In the genomic region with DNA sequence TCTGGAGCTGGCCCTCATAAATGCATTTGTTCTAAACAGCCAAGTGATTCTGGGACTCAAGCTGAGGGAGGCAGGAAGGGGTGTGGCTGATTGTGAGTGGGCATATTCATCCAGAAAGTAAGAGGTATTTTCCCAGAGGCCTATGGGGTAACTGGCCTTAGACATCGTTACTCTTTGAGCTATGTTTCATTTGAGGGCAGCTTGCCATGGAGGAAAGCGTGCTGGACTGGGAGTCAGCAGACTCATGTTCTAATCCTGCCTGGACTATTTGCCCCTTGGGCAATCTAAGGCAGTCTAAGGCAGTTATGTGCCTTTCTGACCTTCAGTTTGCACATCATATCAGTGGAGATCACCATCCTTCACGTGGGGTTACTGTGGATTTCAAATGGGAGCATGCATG, we compare ENCODE assay signal across 13 cellular contexts.
DNase-seq lines count a peak whose midpoint lies in the region; ATAC-seq and TF ChIP-seq lines count a peak whose summit lies in the region.
"Had no signal": no experiment of that assay in that cellular context is flagged by ENCODE, and none has a peak within 500 bp of the region (broad histone marks: within the 10 kb centered on the region; RNA-seq: fewer than 3 reads in every experiment).

No MANE protein-coding gene starts in this region.

- H3K27me3 ChIP-seq in effector memory CD4-positive, alpha-beta T cell (replicated peaks; ENCODE audit: control insufficient read depth, insufficient read depth, low read length, poor library complexity, severe bottlenecking) = no peaks in the 10 kb centered on the region

- no peaks in the 10 kb centered on the region for H3K36me3 Mint-ChIP-seq in stimulated activated effector memory CD8-positive, alpha-beta T cell treated with anti-CD3 and anti-CD28 coated beads, Interleukin-12 subunit alpha, Interleukin-12 subunit beta, amount 100 ng/mL, for 72 hours
- H3K36me3 Mint-ChIP-seq: activated naive CD8-positive, alpha-beta T cell treated with anti-CD3 and anti-CD28 coated beads for 36 hours; naive thymus-derived CD8-positive, alpha-beta T cell; T-cell had no signal

- H3K27ac ChIP-seq in effector memory CD4-positive, alpha-beta T cell (ENCODE audit: insufficient read depth, low read length, poor library complexity, severe bottlenecking) = no peak overlapping the region

- no peak overlapping the region for H3K4me3 ChIP-seq in fibroblast of the aortic adventitia (ENCODE audit: low read depth, low read length)
- no peak overlapping the region for H3K4me3 ChIP-seq in effector memory CD4-positive, alpha-beta T cell (ENCODE audit: insufficient read depth, low read depth, low read length, poor library complexity, severe bottlenecking)

- peak; percentile 79 for ATAC-seq in GM19463 (IDR thresholded peaks at IDR 0.05; ENCODE audit: unreplicated experiment)
- ATAC-seq in stimulated activated effector memory CD8-positive, alpha-beta T cell treated with anti-CD3 and anti-CD28 coated beads, Interleukin-12 subunit alpha, Interleukin-12 subunit beta, amount 100 ng/mL, for 72 hours = peak; percentile 23
- ATAC-seq: naive thymus-derived CD8-positive, alpha-beta T cell; T-cell had no signal

- no peak overlapping the region for H3K4me3 Mint-ChIP-seq in stimulated activated effector memory CD8-positive, alpha-beta T cell treated with anti-CD3 and anti-CD28 coated beads, Interleukin-12 subunit alpha, Interleukin-12 subunit beta, amount 100 ng/mL, for 72 hours
- H3K4me3 Mint-ChIP-seq: activated naive CD8-positive, alpha-beta T cell treated with anti-CD3 and anti-CD28 coated beads for 36 hours; endodermal cell; naive thymus-derived CD8-positive, alpha-beta T cell; T-cell had no signal

- no peaks in the 10 kb centered on the region for H3K9me3 ChIP-seq in effector memory CD4-positive, alpha-beta T cell (ENCODE audit: control insufficient read depth, low read length)

- no peaks in the 10 kb centered on the region for H3K36me3 ChIP-seq in effector memory CD4-positive, alpha-beta T cell (ENCODE audit: control insufficient read depth, insufficient read depth, low read length)

- DNase-seq in RPMI7951 (ENCODE audit: low read depth) = peak; percentile 41
- DNase-seq in fibroblast of the aortic adventitia (ENCODE audit: low read depth) = peak; percentile 82
- no peak for DNase-seq in stimulated activated effector memory CD8-positive, alpha-beta T cell treated with anti-CD3 and anti-CD28 coated beads, Interleukin-12 subunit alpha, Interleukin-12 subunit beta, amount 100 ng/mL, for 72 hours (ENCODE audit: low spot score in 2 of 2)
- no peak for DNase-seq in NCI-H1436 (lab: John Stamatoyannopoulos, UW)
- DNase-seq in middle frontal gyrus (ENCODE audit: extremely low spot score, low spot score) = no peak
- no peak for DNase-seq in effector memory CD4-positive, alpha-beta T cell
- DNase-seq in cerebellum (ENCODE audit: low spot score) = no peak
- DNase-seq: activated naive CD8-positive, alpha-beta T cell treated with anti-CD3 and anti-CD28 coated beads for 36 hours; endodermal cell; naive thymus-derived CD8-positive, alpha-beta T cell; NCI-H1436 treated with DMSO at 0.1 percent for 48 hours; T-cell had no signal

- no peaks in the 10 kb centered on the region for H3K9me3 Mint-ChIP-seq in stimulated activated effector memory CD8-positive, alpha-beta T cell treated with anti-CD3 and anti-CD28 coated beads, Interleukin-12 subunit alpha, Interleukin-12 subunit beta, amount 100 ng/mL, for 72 hours
- H3K9me3 Mint-ChIP-seq: activated naive CD8-positive, alpha-beta T cell treated with anti-CD3 and anti-CD28 coated beads for 36 hours; endodermal cell; T-cell had no signal

- H3K4me1 Mint-ChIP-seq in stimulated activated effector memory CD8-positive, alpha-beta T cell treated with anti-CD3 and anti-CD28 coated beads, Interleukin-12 subunit alpha, Interleukin-12 subunit beta, amount 100 ng/mL, for 72 hours = no peaks in the 10 kb centered on the region
- H3K4me1 Mint-ChIP-seq: activated naive CD8-positive, alpha-beta T cell treated with anti-CD3 and anti-CD28 coated beads for 36 hours; endodermal cell; naive thymus-derived CD8-positive, alpha-beta T cell; T-cell had no signal

- no peak overlapping the region for H3K27ac Mint-ChIP-seq in stimulated activated effector memory CD8-positive, alpha-beta T cell treated with anti-CD3 and anti-CD28 coated beads, Interleukin-12 subunit alpha, Interleukin-12 subunit beta, amount 100 ng/mL, for 72 hours
- H3K27ac Mint-ChIP-seq: activated naive CD8-positive, alpha-beta T cell treated with anti-CD3 and anti-CD28 coated beads for 36 hours; endodermal cell; naive thymus-derived CD8-positive, alpha-beta T cell; T-cell had no signal

- H3K4me1 ChIP-seq in effector memory CD4-positive, alpha-beta T cell (ENCODE audit: control insufficient read depth, insufficient read depth, low read length, poor library complexity, severe bottlenecking) = no peaks in the 10 kb centered on the region

- no peak for TF ChIP-seq CTCF in fibroblast of the aortic adventitia (IDR thresholded peaks at IDR 0.05; ENCODE audit: insufficient read depth, low read length)

Comparison
In these comparisons a context has a peak if more than half of its experiments do, and no peak if none do; other contexts are left out.
1. DNase-seq: peak in RPMI7951 (single experiment) and fibroblast of the aortic adventitia (single experiment); none in stimulated activated effector memory CD8-positive, alpha-beta T cell treated with anti-CD3 and anti-CD28 coated beads, Interleukin-12 subunit alpha, Interleukin-12 subunit beta, amount 100 ng/mL, for 72 hours (0 of 2), NCI-H1436 (single experiment), middle frontal gyrus (single experiment), effector memory CD4-positive, alpha-beta T cell (0 of 3) and cerebellum (single experiment).